ENCODE assay signal across 8 cellular contexts in genomic region chr1:154501423-154502065, GRCh38. TPM values are rescaled to one million over a fixed set of nuclear protein-coding genes. Genes with fewer than 3 reads are reported as not detected.
DNase-seq lines count a peak whose midpoint lies in the region; ATAC-seq and TF ChIP-seq lines count a peak whose summit lies in the region.

No MANE protein-coding gene starts in this region.

- H3K9me3 Mint-ChIP-seq in activated naive CD4-positive, alpha-beta T cell treated with anti-CD3 and anti-CD28 coated beads, Interleukin-2, amount 50 U/mL, for 24 hours, result no peaks in the 10 kb centered on the region
- H3K9me3 Mint-ChIP-seq in endodermal cell, result peaks cover 18% of the 10 kb centered on the region

- no peak overlapping the region for H3K27ac ChIP-seq in endodermal cell (ENCODE audit: low read depth, low read length)
- no peak overlapping the region for H3K27ac ChIP-seq in vagina

- H3K4me1 ChIP-seq in endodermal cell (ENCODE audit: control insufficient read depth, insufficient read depth, low read length) (no peaks in the 10 kb centered on the region), mucosa of stomach (ENCODE audit: control insufficient read depth, insufficient read depth, low read length) (peaks cover 5% of the 10 kb centered on the region), vagina (peaks cover 16% of the 10 kb centered on the region)

- ATAC-seq in HG03354 (IDR thresholded peaks at IDR 0.05; ENCODE audit: poor library complexity, severe bottlenecking, unreplicated experiment), result no peak

- H3K4me3 Mint-ChIP-seq in activated naive CD4-positive, alpha-beta T cell treated with anti-CD3 and anti-CD28 coated beads, Interleukin-2, amount 50 U/mL, for 24 hours, result peak overlapping the region; percentile 39
- H3K4me3 Mint-ChIP-seq in endodermal cell, result peak overlapping the region; percentile 44

- intact Hi-C loops in vagina (cut with DNase I), result loop anchor here (5.0 kb wide), 1 partner anchor 1941 kb away; no protein-coding TSS in a partner anchor

- DNase-seq in activated naive CD4-positive, alpha-beta T cell treated with anti-CD3 and anti-CD28 coated beads, Interleukin-2, amount 50 U/mL, for 16 hours, result no peak
- DNase-seq in endodermal cell (peak; percentile 77), vagina (ENCODE audit: extremely low spot score in 2 of 2) (no peak), NCI-H1092 (lab: John Stamatoyannopoulos, UW) (no peak), NCI-H128 (lab: John Stamatoyannopoulos, UW; ENCODE audit: unreplicated experiment) (no peak)

- H3K4me1 Mint-ChIP-seq in activated naive CD4-positive, alpha-beta T cell treated with anti-CD3 and anti-CD28 coated beads, Interleukin-2, amount 50 U/mL, for 24 hours, result peaks cover 11% of the 10 kb centered on the region
- H3K4me1 Mint-ChIP-seq in endodermal cell, result peaks cover 6% of the 10 kb centered on the region

- no peak overlapping the region for H3K4me3 ChIP-seq in endodermal cell (ENCODE audit: low read length)
- no peak overlapping the region for H3K4me3 ChIP-seq in mucosa of stomach (ENCODE audit: low read length)
- H3K4me3 ChIP-seq in vagina, result peak overlapping the region; percentile 40 to 59

- H3K27me3 ChIP-seq in endodermal cell (ENCODE audit: control insufficient read depth, insufficient read depth, low read length, poor library complexity, severe bottlenecking) (peaks cover 79% of the 10 kb centered on the region), mucosa of stomach (ENCODE audit: control insufficient read depth, insufficient read depth, low read length) (peaks cover 52% of the 10 kb centered on the region), vagina (peaks cover 15% of the 10 kb centered on the region)

- peak overlapping the region; percentile 59 for H3K27ac Mint-ChIP-seq in activated naive CD4-positive, alpha-beta T cell treated with anti-CD3 and anti-CD28 coated beads, Interleukin-2, amount 50 U/mL, for 24 hours
- H3K27ac Mint-ChIP-seq in endodermal cell, result no peak overlapping the region

- H3K9ac ChIP-seq in endodermal cell (ENCODE audit: extremely low read depth, low read length, poor library complexity, severe bottlenecking) (no peak overlapping the region), mucosa of stomach (ENCODE audit: low read length) (peak overlapping the region; percentile 29)

- 10 to 15% methylated on average over 13 to 54 of the region's 54 CpGs for WGBS in endodermal cell (ENCODE audit: insufficient coverage in 1 of 2, insufficient read length in 1 of 2), 2 experiments

- peaks cover 29% of the 10 kb centered on the region for H3K27me3 Mint-ChIP-seq in activated naive CD4-positive, alpha-beta T cell treated with anti-CD3 and anti-CD28 coated beads, Interleukin-2, amount 50 U/mL, for 24 hours
- peaks cover 76% of the 10 kb centered on the region for H3K27me3 Mint-ChIP-seq in endodermal cell (ENCODE audit: insufficient read depth)

- H3K36me3 ChIP-seq in endodermal cell (ENCODE audit: control insufficient read depth, insufficient read depth, low read length) (no peaks in the 10 kb centered on the region), mucosa of stomach (ENCODE audit: control insufficient read depth, insufficient read depth, low read length) (no peaks in the 10 kb centered on the region), vagina (no peaks in the 10 kb centered on the region)

- H3K36me3 Mint-ChIP-seq in activated naive CD4-positive, alpha-beta T cell treated with anti-CD3 and anti-CD28 coated beads, Interleukin-2, amount 50 U/mL, for 24 hours, result no peaks in the 10 kb centered on the region
- no peaks in the 10 kb centered on the region for H3K36me3 Mint-ChIP-seq in endodermal cell (ENCODE audit: low read depth)

- H3K9me3 ChIP-seq in endodermal cell (ENCODE audit: control insufficient read depth, low read length) (peaks cover 8% of the 10 kb centered on the region), mucosa of stomach (ENCODE audit: control insufficient read depth, low read length) (no peaks in the 10 kb centered on the region), vagina (no peaks in the 10 kb centered on the region)

- TF ChIP-seq CTCF in endodermal cell (conservative IDR thresholded peaks at IDR 0.05), result no peak
- TF ChIP-seq CTCF in vagina (IDR thresholded peaks at IDR 0.05), result no peak

- TF ChIP-seq POLR2A in vagina (IDR thresholded peaks at IDR 0.05), result no peak

RNA-seq across cellular contexts. Expression of gene TDRD10, which starts 0.5 kb away (rescaled TPM):
- total RNA-seq in endodermal cell (not detected), vagina (4.9 TPM)
- not detected for polyA plus RNA-seq in endodermal cell (2013, experiment 1 of 2)
- not detected for polyA plus RNA-seq in endodermal cell (2013, experiment 2 of 2)

RNA-seq across cellular contexts. Expression of gene SHE, which starts 0.7 kb away (rescaled TPM):
- total RNA-seq in endodermal cell (under 1 TPM; 0.24 to 0.35 TPM), vagina (23.8 TPM)
- 0.14 TPM for polyA plus RNA-seq in endodermal cell (2013, experiment 1 of 2)
- 0.17 TPM for polyA plus RNA-seq in endodermal cell (2013, experiment 2 of 2)

RNA-seq across cellular contexts. Expression of gene UBE2Q1, which starts 56.9 kb away (rescaled TPM):
- total RNA-seq in endodermal cell (10 to 100 TPM; 83.0 to 94.7 TPM), vagina (17.9 TPM)
- polyA plus RNA-seq in endodermal cell (2013, experiment 1 of 2), result 80.8 TPM
- 55.1 TPM for polyA plus RNA-seq in endodermal cell (2013, experiment 2 of 2)

Comparison
In these comparisons a context has a peak if more than half of its experiments do, and no peak if none do; other contexts are left out.
1. H3K4me3 ChIP-seq: peak in vagina (2 of 2); none in endodermal cell (single experiment) and mucosa of stomach (single experiment).
2. RNA of gene SHE, which starts 0.7 kb away (total RNA-seq): 23.8 TPM in vagina (single experiment); 0.24 to 0.35 TPM in endodermal cell; every median in the first group is over 10 times any median in the second.